In genomic region chr2:225497175-225497574, GRCh38 we compare ENCODE assay signal across 25 cellular contexts.
"Had no signal": no experiment of that assay in that cellular context is flagged by ENCODE, and none has a peak within 500 bp of the region (broad histone marks: within the 10 kb centered on the region; RNA-seq: fewer than 3 reads in every experiment).

No MANE protein-coding gene starts in this region.

- H3K9ac ChIP-seq: parathyroid adenoma had no signal

- H3K4me1 ChIP-seq: parathyroid adenoma, psoas muscle, right lobe of liver, sigmoid colon, stomach, testis, tibial artery, transverse colon, upper lobe of right lung, uterus had no signal

- DNase-seq: naive thymus-derived CD8-positive, alpha-beta T cell; nephron progenitor cell; occipital lobe; ovary; posterior cingulate gyrus; psoas muscle; right cardiac atrium; right lobe of liver; sigmoid colon; small intestine; stimulated activated CD4-positive, alpha-beta T cell treated with anti-CD3 and anti-CD28 coated beads, Interleukin-15, amount 100 ng/mL, for 24 hours; stimulated activated CD4-positive, alpha-beta T cell treated with anti-CD3 and anti-CD28 coated beads, Interleukin-2, amount 100 ng/mL, for 24 hours; stimulated activated CD4-positive, alpha-beta T cell treated with anti-CD3 and anti-CD28 coated beads, Interleukin-2, amount 100 ng/mL, for 48 hours; stimulated activated CD4-positive, alpha-beta T cell treated with anti-CD3 and anti-CD28 coated beads, Interleukin-4, amount 100 ng/mL, for 24 hours; stimulated activated naive B cell treated with anti-CD40 and anti-IgM and Interleukin-4, amounts not matched to agents 10 μg/mL and 1 μg/mL and 100 μg/mL, for 72 hours; stimulated activated naive CD4-positive, alpha-beta T cell treated with Interleukin-2 at 50 U/mL for 16 hours; stomach; testis; tibial artery; transverse colon; upper lobe of right lung; uterus had no signal

- H3K27ac ChIP-seq: ovary, parathyroid adenoma, psoas muscle, right lobe of liver, sigmoid colon, stomach, testis, tibial artery, transverse colon, upper lobe of right lung, uterus had no signal

- H3K36me3 ChIP-seq: ovary, right lobe of liver, sigmoid colon, stomach, tibial artery, transverse colon, upper lobe of right lung, uterus had no signal

- H3K27me3 ChIP-seq: ovary, right lobe of liver, sigmoid colon, stomach, testis, tibial artery, transverse colon, upper lobe of right lung, uterus had no signal

- ATAC-seq: naive thymus-derived CD8-positive, alpha-beta T cell; natural killer cell treated with Interleukin-12 subunit alpha and Interleukin-12 subunit beta and Interleukin-15 and Interleukin-18, amount 100 ng/mL, for 72 hours; psoas muscle; right cardiac atrium; right lobe of liver; stimulated activated effector memory CD8-positive, alpha-beta T cell treated with anti-CD3 and anti-CD28 coated beads, Interleukin-12 subunit alpha, Interleukin-12 subunit beta, amount 100 ng/mL, for 72 hours; stimulated activated naive B cell treated with anti-CD40 and anti-IgM and Interleukin-4, amounts not matched to agents 10 μg/mL and 1 μg/mL and 100 μg/mL, for 72 hours; upper lobe of right lung had no signal

- H3K9me3 ChIP-seq: ovary, psoas muscle, right lobe of liver, sigmoid colon, stomach, testis, tibial artery, transverse colon, upper lobe of right lung, uterus had no signal

- H3K4me3 ChIP-seq: ovary, psoas muscle, right lobe of liver, sigmoid colon, stomach, testis, tibial artery, transverse colon, upper lobe of right lung, uterus had no signal

- H3K79me2 ChIP-seq: parathyroid adenoma had no signal
